In the genomic region with DNA sequence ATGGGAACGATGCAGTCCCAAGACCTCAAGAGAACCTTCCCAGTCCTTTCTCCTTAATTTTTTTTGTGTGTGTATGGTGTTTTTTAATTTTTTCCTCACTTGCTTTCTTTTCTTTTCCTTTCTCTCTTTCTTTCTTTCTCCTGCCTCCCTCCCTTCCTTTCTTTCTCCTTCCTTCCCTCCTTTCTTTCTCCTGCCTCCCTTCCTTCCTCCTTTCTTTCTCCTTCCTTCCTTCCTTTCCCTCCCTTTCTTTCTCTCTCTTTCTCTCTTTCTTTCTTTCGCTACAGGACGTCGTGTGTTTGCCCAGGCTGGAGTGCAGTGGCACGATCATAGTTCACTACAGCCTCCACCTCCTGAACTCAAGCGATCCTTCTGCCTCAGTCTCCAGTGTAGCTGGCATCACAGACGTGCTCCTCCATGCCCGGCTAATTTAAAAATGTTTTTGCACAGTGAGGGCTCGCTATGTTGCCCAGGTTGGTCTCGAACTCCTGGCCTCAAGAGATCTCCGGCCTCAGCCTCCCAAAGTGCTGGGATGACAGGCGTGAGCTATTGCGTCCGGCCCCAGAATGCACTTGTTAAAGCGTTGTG, we compare ENCODE assay signal across 8 cellular contexts. TPM values are rescaled to one million over a fixed set of nuclear protein-coding genes. Genes with fewer than 3 reads are reported as not detected.
DNase-seq lines count a peak whose midpoint lies in the region; ATAC-seq and TF ChIP-seq lines count a peak whose summit lies in the region.

No MANE protein-coding gene starts in this region.

- no peaks in the 10 kb centered on the region for H3K9me2 ChIP-seq in OCI-LY7 (ENCODE audit: insufficient read depth, low read length)

- no peak for ATAC-seq in CD4-positive, alpha-beta T cell (ENCODE audit: poor library complexity)
- no peak for ATAC-seq in GM19324 (IDR thresholded peaks at IDR 0.05; ENCODE audit: low FRiP score, unreplicated experiment)

- H3K4me3 Mint-ChIP-seq in CD4-positive, alpha-beta T cell, result peak overlapping the region; percentile 84
- H3K4me3 Mint-ChIP-seq in endodermal cell, result peak overlapping the region; percentile 30
- peak overlapping the region; percentile 74 for H3K4me3 Mint-ChIP-seq in osteocyte (ENCODE audit: unreplicated experiment)

- no peaks in the 10 kb centered on the region for H3K36me3 ChIP-seq in OCI-LY7 (ENCODE audit: insufficient read depth, low read length)
- peaks cover 6% of the 10 kb centered on the region for H3K36me3 ChIP-seq in endodermal cell (ENCODE audit: control insufficient read depth, insufficient read depth, low read length)

- peak overlapping the region; percentile 73 for H3K4me2 ChIP-seq in OCI-LY7 (ENCODE audit: low read length)

- BruUV-seq in OCI-LY7 (replicated peaks; lab: Mats Ljungman, UMichigan), result no TSS peak

- H3K27me3 Mint-ChIP-seq in CD4-positive, alpha-beta T cell, result no peaks in the 10 kb centered on the region
- H3K27me3 Mint-ChIP-seq in endodermal cell (ENCODE audit: insufficient read depth) (peaks cover 26% of the 10 kb centered on the region), osteocyte (ENCODE audit: unreplicated experiment) (no peaks in the 10 kb centered on the region)

- peak overlapping the region; percentile 86 for H3K27ac Mint-ChIP-seq in CD4-positive, alpha-beta T cell
- H3K27ac Mint-ChIP-seq in endodermal cell, result no peak overlapping the region
- H3K27ac Mint-ChIP-seq in osteocyte (ENCODE audit: unreplicated experiment), result peak overlapping the region; percentile 78

- POLR2A ChIA-PET in CD4-positive, alpha-beta T cell (lab: Charles Lee), result interaction anchor here (0.6 to 2.9 kb wide), 8 partner anchors 8 to 709 kb away, joined by 3 to 18 read pairs (median 5); partner anchors contain the start of genes CCT6A, CHCHD2 and PSPH
- POLR2A ChIA-PET in OCI-LY7 (lab: Charles Lee), result interaction anchor here (0.6 to 1.5 kb wide), 3 partner anchors 15 to 503 kb away, joined by 3 to 4 read pairs (median 3); no protein-coding TSS in a partner anchor

- no peak for DNase-seq in CD4-positive, alpha-beta T cell
- DNase-seq in OCI-LY7 (ENCODE audit: low spot score), result no peak
- DNase-seq in endodermal cell, result no peak
- DNase-seq in osteocyte (ENCODE audit: extremely low spot score, unreplicated experiment), result no peak
- DNase-seq in NCI-H748 (lab: John Stamatoyannopoulos, UW; ENCODE audit: unreplicated experiment), result no peak
- DNase-seq in GDM1 (lab: John Stamatoyannopoulos, UW), result no peak
- no peak for DNase-seq in NCI-H2171 (lab: John Stamatoyannopoulos, UW)

- H3K4me1 Mint-ChIP-seq in CD4-positive, alpha-beta T cell (ENCODE audit: low read depth), result peaks cover 35% of the 10 kb centered on the region
- H3K4me1 Mint-ChIP-seq in endodermal cell (peaks cover 5% of the 10 kb centered on the region), osteocyte (ENCODE audit: unreplicated experiment) (peaks cover 21% of the 10 kb centered on the region)

- no peak for TF ChIP-seq CTCF in CD4-positive, alpha-beta T cell (IDR thresholded peaks at IDR 0.05)
- TF ChIP-seq CTCF in OCI-LY7 (conservative IDR thresholded peaks at IDR 0.05; ENCODE audit: low read length) (no peak), endodermal cell (conservative IDR thresholded peaks at IDR 0.05) (no peak), osteocyte (IDR thresholded peaks at IDR 0.05) (no peak)

- intact Hi-C loops in CD4-positive, alpha-beta T cell (cut with DNase I, micrococcal nuclease), result loop anchor here (1.0 to 10.0 kb wide), 8 partner anchors 12 to 1209 kb away; partner anchors contain the start of genes CHCHD2 (in 1 of the 2), MRPS17 (in 1 of the 2), SEC61G (in 1 of the 2) and VOPP1 (in 1 of the 2)
- intact Hi-C loops in OCI-LY7 (cut with micrococcal nuclease; ENCODE audit: unreplicated experiment), result loop anchor here (1.0 to 10.0 kb wide), 4 partner anchors 61 to 322 kb away; partner anchors contain the start of genes CCT6A and PSPH

- H2AFZ ChIP-seq in OCI-LY7 (ENCODE audit: low read length), result peak overlapping the region; percentile 57; the same call in 1 of the 2 replicates

- CTCF ChIA-PET in CD4-positive, alpha-beta T cell (lab: Charles Lee), result interaction anchor here (0.6 to 1.2 kb wide), 5 partner anchors 8 to 323 kb away, joined by 3 to 5 read pairs (median 4); partner anchors contain the start of gene CHCHD2
- CTCF ChIA-PET in OCI-LY7 (lab: Charles Lee; ENCODE audit: unreplicated experiment), result no interaction called here

- H3K9ac ChIP-seq in endodermal cell (ENCODE audit: extremely low read depth, low read length, poor library complexity, severe bottlenecking), result no peak overlapping the region

- peak overlapping the region; percentile 48 for H3K27ac ChIP-seq in CD4-positive, alpha-beta T cell (ENCODE audit: low read depth, low read length)
- H3K27ac ChIP-seq in OCI-LY7 (ENCODE audit: low read depth, low read length, poor library complexity, severe bottlenecking) (no peak overlapping the region), endodermal cell (ENCODE audit: low read depth, low read length) (no peak overlapping the region)

- H3K4me1 ChIP-seq in OCI-LY7 (ENCODE audit: insufficient read depth, low read length, poor library complexity, severe bottlenecking) (peaks cover 13% of the 10 kb centered on the region), endodermal cell (ENCODE audit: control insufficient read depth, insufficient read depth, low read length) (no peaks in the 10 kb centered on the region)

- H3K79me2 ChIP-seq in OCI-LY7 (ENCODE audit: insufficient read depth, low read depth, low read length), result peaks cover 14% of the 10 kb centered on the region; the same call in 1 of the 2 replicates

- no peaks in the 10 kb centered on the region for H3K9me3 Mint-ChIP-seq in CD4-positive, alpha-beta T cell
- H3K9me3 Mint-ChIP-seq in endodermal cell (peaks cover 3% of the 10 kb centered on the region), osteocyte (ENCODE audit: unreplicated experiment) (no peaks in the 10 kb centered on the region)

- H3K27me3 ChIP-seq in CD4-positive, alpha-beta T cell (ENCODE audit: control insufficient read depth, insufficient read depth, low read length), result no peaks in the 10 kb centered on the region
- H3K27me3 ChIP-seq in endodermal cell (ENCODE audit: control insufficient read depth, insufficient read depth, low read length, poor library complexity, severe bottlenecking), result peaks cover 11% of the 10 kb centered on the region

- peaks cover 4% of the 10 kb centered on the region for H3K36me3 Mint-ChIP-seq in CD4-positive, alpha-beta T cell (ENCODE audit: low read depth)
- peaks cover 8% of the 10 kb centered on the region for H3K36me3 Mint-ChIP-seq in endodermal cell (ENCODE audit: low read depth)
- peaks cover 11% of the 10 kb centered on the region for H3K36me3 Mint-ChIP-seq in osteocyte (ENCODE audit: unreplicated experiment)

- WGBS in endodermal cell (ENCODE audit: insufficient coverage in 1 of 2, insufficient read length in 1 of 2), 2 experiments, result 91 to 93% methylated on average over 11 to 13 of the region's 15 CpGs

- no peaks in the 10 kb centered on the region for H4K20me1 ChIP-seq in OCI-LY7 (ENCODE audit: insufficient read depth, low read length)

- no peaks in the 10 kb centered on the region for H3K9me3 ChIP-seq in CD4-positive, alpha-beta T cell (ENCODE audit: control insufficient read depth, low read length)
- H3K9me3 ChIP-seq in OCI-LY7 (ENCODE audit: low read length), result no peaks in the 10 kb centered on the region
- H3K9me3 ChIP-seq in endodermal cell (ENCODE audit: control insufficient read depth, low read length), result no peaks in the 10 kb centered on the region

- H3K4me3 ChIP-seq in OCI-LY7 (ENCODE audit: low read depth, low read length, poor library complexity, severe bottlenecking) (peak overlapping the region; percentile 58), endodermal cell (ENCODE audit: low read length) (no peak overlapping the region)

RNA-seq across cellular contexts. Expression of gene NIPSNAP2, which starts 0.7 kb away (rescaled TPM):
- total RNA-seq in CD4-positive, alpha-beta T cell, result 10 to 100 TPM; 40.7 to 45.9 TPM
- 28.9 and 35.9 TPM in 2 replicates for total RNA-seq in OCI-LY7 (2014; rRNA removed; shearing (Covaris generic))
- total RNA-seq in OCI-LY7 (2022), result 49.9 and 53.1 TPM in 2 replicates
- total RNA-seq in endodermal cell, result 10 to 100 TPM; 37.1 to 62.2 TPM
- 75.7 TPM for polyA plus RNA-seq in endodermal cell (2013, experiment 1 of 2)
- polyA plus RNA-seq in endodermal cell (2013, experiment 2 of 2), result 82.1 TPM
- total RNA-seq in osteocyte, result 52.8 and 52.9 TPM in 2 replicates

RNA-seq across cellular contexts. Expression of gene MRPS17, which starts 12.0 kb away (rescaled TPM):
- 1 to 10 TPM; 6.7 to 6.9 TPM for total RNA-seq in CD4-positive, alpha-beta T cell
- 24.9 and 27.8 TPM in 2 replicates for total RNA-seq in OCI-LY7 (2014; rRNA removed; shearing (Covaris generic))
- total RNA-seq in OCI-LY7 (2022), result 18.0 and 23.2 TPM in 2 replicates
- total RNA-seq in endodermal cell, result 10 to 100 TPM; 18.0 to 19.8 TPM
- polyA plus RNA-seq in endodermal cell (2013, experiment 1 of 2), result 16.1 TPM
- 13.6 TPM for polyA plus RNA-seq in endodermal cell (2013, experiment 2 of 2)
- 13.6 and 14.0 TPM in 2 replicates for total RNA-seq in osteocyte

Comparison
In these comparisons a context has a peak if more than half of its experiments do, and no peak if none do; other contexts are left out.
1. H3K4me3 Mint-ChIP-seq: peak in every context shown above with its lines; median percentile 84 in CD4-positive, alpha-beta T cell; 74 in osteocyte; 30 in endodermal cell.